Comparison of ENCODE assay signal across 1 cellular context in the genomic region with DNA sequence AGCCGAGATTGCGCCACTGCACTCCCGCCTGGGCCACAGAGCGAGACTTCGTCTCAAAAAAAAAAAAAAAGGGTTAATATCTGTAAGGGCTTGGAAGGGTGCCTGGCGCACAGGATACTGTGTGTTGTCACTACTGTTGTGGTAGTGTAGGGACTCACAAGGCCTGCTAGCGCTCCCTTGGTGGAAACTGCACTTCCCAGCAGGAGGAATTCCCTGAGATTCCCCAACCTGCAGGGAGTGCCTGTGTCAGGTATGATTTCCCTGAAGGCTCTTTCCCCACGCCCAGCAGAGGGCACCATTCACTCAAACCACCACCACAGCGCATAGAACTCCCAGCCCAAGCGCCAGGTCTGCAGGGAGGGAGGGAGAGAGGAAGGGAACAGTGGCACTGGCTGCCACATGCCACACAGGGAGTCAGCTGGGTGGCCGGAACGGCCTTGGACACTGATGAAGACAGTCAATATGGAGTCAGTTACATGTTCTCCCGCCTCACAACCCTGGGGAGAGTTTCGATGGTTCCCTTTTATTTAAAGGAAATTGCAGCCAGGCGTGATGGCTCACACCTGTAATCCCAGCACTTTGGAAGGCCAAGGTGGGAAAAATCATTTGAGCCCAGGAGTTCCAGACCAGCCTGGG.
TF ChIP-seq lines count a peak whose summit lies in the region.

No MANE protein-coding gene starts in this region.

TF ChIP-seq in HepG2, 621 proteins besides CTCF, POLR2A, EP300 and RAD21 (continued from another document):
- TF ChIP-seq, protein P1, sequence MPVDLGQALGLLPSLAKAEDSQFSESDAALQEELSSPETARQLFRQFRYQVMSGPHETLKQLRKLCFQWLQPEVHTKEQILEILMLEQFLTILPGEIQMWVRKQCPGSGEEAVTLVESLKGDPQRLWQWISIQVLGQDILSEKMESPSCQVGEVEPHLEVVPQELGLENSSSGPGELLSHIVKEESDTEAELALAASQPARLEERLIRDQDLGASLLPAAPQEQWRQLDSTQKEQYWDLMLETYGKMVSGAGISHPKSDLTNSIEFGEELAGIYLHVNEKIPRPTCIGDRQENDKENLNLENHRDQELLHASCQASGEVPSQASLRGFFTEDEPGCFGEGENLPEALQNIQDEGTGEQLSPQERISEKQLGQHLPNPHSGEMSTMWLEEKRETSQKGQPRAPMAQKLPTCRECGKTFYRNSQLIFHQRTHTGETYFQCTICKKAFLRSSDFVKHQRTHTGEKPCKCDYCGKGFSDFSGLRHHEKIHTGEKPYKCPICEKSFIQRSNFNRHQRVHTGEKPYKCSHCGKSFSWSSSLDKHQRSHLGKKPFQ (CRISPR knock-in tag; IDR thresholded peaks at IDR 0.05; ENCODE audit: insufficient replicate concordance): peak; percentile 81
- TF ChIP-seq, protein P2, sequence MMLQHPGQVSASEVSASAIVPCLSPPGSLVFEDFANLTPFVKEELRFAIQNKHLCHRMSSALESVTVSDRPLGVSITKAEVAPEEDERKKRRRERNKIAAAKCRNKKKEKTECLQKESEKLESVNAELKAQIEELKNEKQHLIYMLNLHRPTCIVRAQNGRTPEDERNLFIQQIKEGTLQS (CRISPR knock-in tag; IDR thresholded peaks at IDR 0.05): no peak
- peak; percentile 78; the same call in 1 of the 2 replicates for TF ChIP-seq CBFB (CRISPR knock-in tag; IDR thresholded peaks at IDR 0.05)
- peak; percentile 68 for TF ChIP-seq CCDC6 (CRISPR knock-in tag; IDR thresholded peaks at IDR 0.05)
- TF ChIP-seq TOE1 (CRISPR knock-in tag; IDR thresholded peaks at IDR 0.05): 0 out of 2 replicates have a peak, but pooled peaks have one; percentile 62
- peak; percentile 47; the same call in 1 of the 2 replicates for TF ChIP-seq FOXO1 (CRISPR knock-in tag; IDR thresholded peaks at IDR 0.05)
- TF ChIP-seq, protein P3, sequence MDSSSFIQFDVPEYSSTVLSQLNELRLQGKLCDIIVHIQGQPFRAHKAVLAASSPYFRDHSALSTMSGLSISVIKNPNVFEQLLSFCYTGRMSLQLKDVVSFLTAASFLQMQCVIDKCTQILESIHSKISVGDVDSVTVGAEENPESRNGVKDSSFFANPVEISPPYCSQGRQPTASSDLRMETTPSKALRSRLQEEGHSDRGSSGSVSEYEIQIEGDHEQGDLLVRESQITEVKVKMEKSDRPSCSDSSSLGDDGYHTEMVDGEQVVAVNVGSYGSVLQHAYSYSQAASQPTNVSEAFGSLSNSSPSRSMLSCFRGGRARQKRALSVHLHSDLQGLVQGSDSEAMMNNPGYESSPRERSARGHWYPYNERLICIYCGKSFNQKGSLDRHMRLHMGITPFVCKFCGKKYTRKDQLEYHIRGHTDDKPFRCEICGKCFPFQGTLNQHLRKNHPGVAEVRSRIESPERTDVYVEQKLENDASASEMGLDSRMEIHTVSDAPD (CRISPR knock-in tag; IDR thresholded peaks at IDR 0.05): no peak
- TF ChIP-seq, protein P4, sequence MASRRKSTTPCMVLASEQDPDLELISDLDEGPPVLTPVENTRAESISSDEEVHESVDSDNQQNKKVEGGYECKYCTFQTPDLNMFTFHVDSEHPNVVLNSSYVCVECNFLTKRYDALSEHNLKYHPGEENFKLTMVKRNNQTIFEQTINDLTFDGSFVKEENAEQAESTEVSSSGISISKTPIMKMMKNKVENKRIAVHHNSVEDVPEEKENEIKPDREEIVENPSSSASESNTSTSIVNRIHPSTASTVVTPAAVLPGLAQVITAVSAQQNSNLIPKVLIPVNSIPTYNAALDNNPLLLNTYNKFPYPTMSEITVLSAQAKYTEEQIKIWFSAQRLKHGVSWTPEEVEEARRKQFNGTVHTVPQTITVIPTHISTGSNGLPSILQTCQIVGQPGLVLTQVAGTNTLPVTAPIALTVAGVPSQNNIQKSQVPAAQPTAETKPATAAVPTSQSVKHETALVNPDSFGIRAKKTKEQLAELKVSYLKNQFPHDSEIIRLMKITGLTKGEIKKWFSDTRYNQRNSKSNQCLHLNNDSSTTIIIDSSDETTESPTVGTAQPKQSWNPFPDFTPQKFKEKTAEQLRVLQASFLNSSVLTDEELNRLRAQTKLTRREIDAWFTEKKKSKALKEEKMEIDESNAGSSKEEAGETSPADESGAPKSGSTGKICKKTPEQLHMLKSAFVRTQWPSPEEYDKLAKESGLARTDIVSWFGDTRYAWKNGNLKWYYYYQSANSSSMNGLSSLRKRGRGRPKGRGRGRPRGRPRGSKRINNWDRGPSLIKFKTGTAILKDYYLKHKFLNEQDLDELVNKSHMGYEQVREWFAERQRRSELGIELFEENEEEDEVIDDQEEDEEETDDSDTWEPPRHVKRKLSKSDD (CRISPR knock-in tag; IDR thresholded peaks at IDR 0.05; ENCODE audit: low read depth): 0 out of 2 replicates have a peak, but pooled peaks have one; percentile 55
- no peak for TF ChIP-seq PHB2 (IDR thresholded peaks at IDR 0.05; ENCODE audit: partially characterized antibody)
- peak; percentile 67; the same call in 1 of the 2 replicates for TF ChIP-seq ZKSCAN1 (IDR thresholded peaks at IDR 0.05; ENCODE audit: low read length)
- 0 out of 2 replicates have a peak, but pooled peaks have one; percentile 38 for TF ChIP-seq ZNF431 (CRISPR knock-in tag; IDR thresholded peaks at IDR 0.05; ENCODE audit: borderline replicate concordance, low read depth)
- peak; percentile 80; the same call in 1 of the 2 replicates for TF ChIP-seq ARHGAP35 (CRISPR knock-in tag; IDR thresholded peaks at IDR 0.05; ENCODE audit: borderline replicate concordance)
- no peak for TF ChIP-seq PHF8 (CRISPR knock-in tag; IDR thresholded peaks at IDR 0.05)
- TF ChIP-seq HIVEP1 (CRISPR knock-in tag; IDR thresholded peaks at IDR 0.05): 0 out of 2 replicates have a peak, but pooled peaks have one; percentile 26
- TF ChIP-seq MTA1 (CRISPR knock-in tag; IDR thresholded peaks at IDR 0.05; ENCODE audit: borderline replicate concordance): peak; percentile 75; the same call in 1 of the 2 replicates
- peak; percentile 43; the same call in 1 of the 2 replicates for TF ChIP-seq CEBPG (CRISPR knock-in tag; IDR thresholded peaks at IDR 0.05)
- TF ChIP-seq, protein P5, sequence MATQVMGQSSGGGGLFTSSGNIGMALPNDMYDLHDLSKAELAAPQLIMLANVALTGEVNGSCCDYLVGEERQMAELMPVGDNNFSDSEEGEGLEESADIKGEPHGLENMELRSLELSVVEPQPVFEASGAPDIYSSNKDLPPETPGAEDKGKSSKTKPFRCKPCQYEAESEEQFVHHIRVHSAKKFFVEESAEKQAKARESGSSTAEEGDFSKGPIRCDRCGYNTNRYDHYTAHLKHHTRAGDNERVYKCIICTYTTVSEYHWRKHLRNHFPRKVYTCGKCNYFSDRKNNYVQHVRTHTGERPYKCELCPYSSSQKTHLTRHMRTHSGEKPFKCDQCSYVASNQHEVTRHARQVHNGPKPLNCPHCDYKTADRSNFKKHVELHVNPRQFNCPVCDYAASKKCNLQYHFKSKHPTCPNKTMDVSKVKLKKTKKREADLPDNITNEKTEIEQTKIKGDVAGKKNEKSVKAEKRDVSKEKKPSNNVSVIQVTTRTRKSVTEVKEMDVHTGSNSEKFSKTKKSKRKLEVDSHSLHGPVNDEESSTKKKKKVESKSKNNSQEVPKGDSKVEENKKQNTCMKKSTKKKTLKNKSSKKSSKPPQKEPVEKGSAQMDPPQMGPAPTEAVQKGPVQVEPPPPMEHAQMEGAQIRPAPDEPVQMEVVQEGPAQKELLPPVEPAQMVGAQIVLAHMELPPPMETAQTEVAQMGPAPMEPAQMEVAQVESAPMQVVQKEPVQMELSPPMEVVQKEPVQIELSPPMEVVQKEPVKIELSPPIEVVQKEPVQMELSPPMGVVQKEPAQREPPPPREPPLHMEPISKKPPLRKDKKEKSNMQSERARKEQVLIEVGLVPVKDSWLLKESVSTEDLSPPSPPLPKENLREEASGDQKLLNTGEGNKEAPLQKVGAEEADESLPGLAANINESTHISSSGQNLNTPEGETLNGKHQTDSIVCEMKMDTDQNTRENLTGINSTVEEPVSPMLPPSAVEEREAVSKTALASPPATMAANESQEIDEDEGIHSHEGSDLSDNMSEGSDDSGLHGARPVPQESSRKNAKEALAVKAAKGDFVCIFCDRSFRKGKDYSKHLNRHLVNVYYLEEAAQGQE (IDR thresholded peaks at IDR 0.05; ENCODE audit: borderline replicate concordance in 1 of 2, low read depth in 1 of 2, low read length in 2 of 2): no peak
- TF ChIP-seq NR2F6 (IDR thresholded peaks at IDR 0.05): no peak
- peak; percentile 62; the same call in 1 of the 2 replicates for TF ChIP-seq NR2F6 (CRISPR knock-in tag; IDR thresholded peaks at IDR 0.05)
- TF ChIP-seq ZNF605 (CRISPR knock-in tag; IDR thresholded peaks at IDR 0.05): peak; percentile 85
- no peak for TF ChIP-seq NAIF1 (CRISPR knock-in tag; IDR thresholded peaks at IDR 0.05; ENCODE audit: borderline replicate concordance)
- TF ChIP-seq ELF3 (CRISPR knock-in tag; IDR thresholded peaks at IDR 0.05): peak; percentile 66; the same call in 1 of the 2 replicates
- TF ChIP-seq, protein P6, sequence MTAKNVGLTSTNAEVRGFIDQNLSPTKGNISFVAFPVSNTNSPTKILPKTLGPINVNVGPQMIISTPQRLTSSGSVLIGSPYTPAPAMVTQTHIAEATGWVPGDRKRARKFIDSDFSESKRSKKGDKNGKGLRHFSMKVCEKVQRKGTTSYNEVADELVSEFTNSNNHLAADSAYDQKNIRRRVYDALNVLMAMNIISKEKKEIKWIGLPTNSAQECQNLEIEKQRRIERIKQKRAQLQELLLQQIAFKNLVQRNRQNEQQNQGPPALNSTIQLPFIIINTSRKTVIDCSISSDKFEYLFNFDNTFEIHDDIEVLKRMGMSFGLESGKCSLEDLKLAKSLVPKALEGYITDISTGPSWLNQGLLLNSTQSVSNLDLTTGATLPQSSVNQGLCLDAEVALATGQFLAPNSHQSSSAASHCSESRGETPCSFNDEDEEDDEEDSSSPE (CRISPR knock-in tag; IDR thresholded peaks at IDR 0.05): peak; percentile 22; the same call in 1 of the 2 replicates
- TF ChIP-seq, protein P7, sequence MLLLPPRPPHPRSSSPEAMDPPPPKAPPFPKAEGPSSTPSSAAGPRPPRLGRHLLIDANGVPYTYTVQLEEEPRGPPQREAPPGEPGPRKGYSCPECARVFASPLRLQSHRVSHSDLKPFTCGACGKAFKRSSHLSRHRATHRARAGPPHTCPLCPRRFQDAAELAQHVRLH (CRISPR knock-in tag; IDR thresholded peaks at IDR 0.05; ENCODE audit: borderline replicate concordance, low read depth): peak; percentile 94; the same call in 1 of the 2 replicates
- 0 out of 2 replicates have a peak, but pooled peaks have one; percentile 68 for TF ChIP-seq KLF11 (CRISPR knock-in tag; IDR thresholded peaks at IDR 0.05)
- no peak for TF ChIP-seq MBD4 (IDR thresholded peaks at IDR 0.05; ENCODE audit: borderline replicate concordance, low read length)
